Comparison of ENCODE assay signal across 8 cellular contexts in the genomic region with DNA sequence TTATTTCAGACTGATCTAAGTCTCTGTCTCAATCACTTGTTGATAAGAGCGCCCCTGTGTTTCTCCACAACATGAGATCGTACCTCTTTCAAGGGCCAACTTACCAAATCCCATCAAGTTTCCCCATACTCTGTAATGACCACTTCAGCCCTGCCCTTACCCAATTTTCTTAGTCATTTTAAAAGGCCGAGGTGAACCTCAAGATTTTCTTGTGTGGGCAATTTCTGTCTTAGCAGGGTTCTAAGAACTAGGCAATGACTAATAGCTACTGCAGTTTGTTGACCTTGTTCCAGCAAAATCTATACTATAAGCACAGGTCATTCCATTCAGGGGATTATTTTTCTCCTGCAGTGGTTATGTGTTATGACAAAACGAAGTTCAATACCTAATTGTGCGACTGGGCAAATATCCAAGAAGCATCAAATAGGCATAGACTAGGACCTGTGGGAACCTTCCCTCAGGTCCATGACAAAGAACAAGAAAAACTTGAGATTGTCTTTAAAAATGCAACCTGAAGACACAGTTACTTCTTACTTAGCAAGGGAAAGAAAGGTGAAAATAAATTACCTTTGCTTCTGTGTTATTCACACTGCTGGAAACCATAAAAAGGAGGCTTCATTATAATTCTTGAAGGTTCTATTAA. TPM values are rescaled to one million over a fixed set of nuclear protein-coding genes. Genes with fewer than 3 reads are reported as not detected.
DNase-seq lines count a peak whose midpoint lies in the region; ATAC-seq and TF ChIP-seq lines count a peak whose summit lies in the region.

No MANE protein-coding gene starts in this region.

- peak overlapping the region; percentile 77 for H3K4me3 Mint-ChIP-seq in activated T-helper 17 cell treated with anti-CD3 and anti-CD28 coated beads, Interleukin-2, amount 50 U/mL, for 72 hours
- peak overlapping the region; percentile 70 for H3K4me3 Mint-ChIP-seq in natural killer cell

- no peaks in the 10 kb centered on the region for H3K27me3 Mint-ChIP-seq in activated T-helper 17 cell treated with anti-CD3 and anti-CD28 coated beads, Interleukin-2, amount 50 U/mL, for 72 hours
- H3K27me3 Mint-ChIP-seq in natural killer cell (ENCODE audit: low read depth in 2 of 2): peaks cover 8 to 12% of the 10 kb centered on the region in 2 donors

- H3K36me3 Mint-ChIP-seq in activated T-helper 17 cell treated with anti-CD3 and anti-CD28 coated beads, Interleukin-2, amount 50 U/mL, for 72 hours (ENCODE audit: low read depth): no peaks in the 10 kb centered on the region
- peaks cover 10% of the 10 kb centered on the region for H3K36me3 Mint-ChIP-seq in natural killer cell

- no peak for TF ChIP-seq CTCF in natural killer cell (IDR thresholded peaks at IDR 0.05)

- ATAC-seq in HG02981 (IDR thresholded peaks at IDR 0.05; ENCODE audit: unreplicated experiment): peak; percentile 76
- ATAC-seq in activated T-helper 17 cell treated with anti-CD3 and anti-CD28 coated beads, Interleukin-2, amount 50 U/mL, for 72 hours (replicated peaks): peak; percentile 95
- peak in 1 of 3 donors; percentile 43 for ATAC-seq in natural killer cell

- H3K9me3 Mint-ChIP-seq in activated T-helper 17 cell treated with anti-CD3 and anti-CD28 coated beads, Interleukin-2, amount 50 U/mL, for 72 hours: peaks cover 19% of the 10 kb centered on the region
- H3K9me3 Mint-ChIP-seq in natural killer cell: peaks cover 0 to 3% of the 10 kb centered on the region in 2 donors

- peak overlapping the region; percentile 89 for H3K27ac Mint-ChIP-seq in activated T-helper 17 cell treated with anti-CD3 and anti-CD28 coated beads, Interleukin-2, amount 50 U/mL, for 72 hours
- peak overlapping the region in 1 of 2 donors; percentile 59 for H3K27ac Mint-ChIP-seq in natural killer cell

- peaks cover 37% of the 10 kb centered on the region for H3K4me1 Mint-ChIP-seq in activated T-helper 17 cell treated with anti-CD3 and anti-CD28 coated beads, Interleukin-2, amount 50 U/mL, for 72 hours
- H3K4me1 Mint-ChIP-seq in natural killer cell: peaks cover 6 to 9% of the 10 kb centered on the region in 2 donors

- DNase-seq in NCI-H748 (lab: John Stamatoyannopoulos, UW; ENCODE audit: unreplicated experiment) (peak; percentile 17), NCI-H748 treated with DMSO at 0.1 percent for 48 hours (lab: John Stamatoyannopoulos, UW) (no peak), natural killer cell (no peak), Kasumi-1 (lab: John Stamatoyannopoulos, UW) (no peak), hippocampal formation (lab: John Stamatoyannopoulos, UW) (no peak), cerebellar nuclear complex (lab: John Stamatoyannopoulos, UW) (no peak)

- intact Hi-C loops in natural killer cell (cut with micrococcal nuclease): no loop called here

RNA-seq across cellular contexts. Expression of a gene that starts 53.2 kb away (rescaled TPM):
- total RNA-seq in activated T-helper 17 cell treated with anti-CD3 and anti-CD28 coated beads, Interleukin-2, amount 50 U/mL, for 72 hours: 10 to 100 TPM; 43.3 to 51.9 TPM
- 10 to 100 TPM; 43.6 to 61.7 (median 45.3) TPM for total RNA-seq in natural killer cell
